Comparison of ENCODE assay signal across 8 cellular contexts in genomic region chr10:92593553-92594046, GRCh38. TPM values are rescaled to one million over a fixed set of nuclear protein-coding genes. Genes with fewer than 3 reads are reported as not detected.
A peak's percentile ranks its signal among the peaks of the same experiment; 100 is the strongest.
DNase-seq lines count a peak whose midpoint lies in the region; ATAC-seq and TF ChIP-seq lines count a peak whose summit lies in the region.

No MANE protein-coding gene starts in this region.

- H3K27ac ChIP-seq in heart left ventricle (peak overlapping the region in 3 of 12 donors; percentile 87 to 95 (median 93)), right lobe of liver (no peak overlapping the region), upper lobe of left lung (peak overlapping the region in 3 of 4 donors; percentile 90 to 95 (median 92))

- no peaks in the 10 kb centered on the region for H3K27me3 Mint-ChIP-seq in activated naive CD8-positive, alpha-beta T cell treated with anti-CD3 and anti-CD28 coated beads, Interleukin-2, amount 10 ng/mL, durations not matched to agents 7 days and 5 days

- peaks cover 21% of the 10 kb centered on the region for H3K36me3 Mint-ChIP-seq in activated naive CD8-positive, alpha-beta T cell treated with anti-CD3 and anti-CD28 coated beads, Interleukin-2, amount 10 ng/mL, durations not matched to agents 7 days and 5 days

- H3K4me1 ChIP-seq in heart left ventricle (peaks cover 0 to 29% (median 12%) of the 10 kb centered on the region in 12 donors), right lobe of liver (peaks cover 0 to 7% (median 0%) of the 10 kb centered on the region in 4 donors), upper lobe of left lung (peaks cover 13 to 26% (median 19%) of the 10 kb centered on the region in 4 donors)

- no peak for TF ChIP-seq CTCF in heart left ventricle (IDR thresholded peaks at IDR 0.05)
- no peak for TF ChIP-seq CTCF in right lobe of liver (IDR thresholded peaks at IDR 0.05)
- TF ChIP-seq CTCF in upper lobe of left lung (IDR thresholded peaks at IDR 0.05): no peak
- TF ChIP-seq CTCF in GM20000 (IDR thresholded peaks at IDR 0.05; ENCODE audit: extremely low read depth, missing control alignments): no peak

- H3K9me3 ChIP-seq in heart left ventricle (no peaks in the 10 kb centered on the region), right lobe of liver (no peaks in the 10 kb centered on the region), upper lobe of left lung (no peaks in the 10 kb centered on the region)

- 2 to 4% (median 3%) methylated on average over 8 of the region's 8 CpGs for WGBS in heart left ventricle, 4 donors
- 2% methylated on average over 8 of the region's 8 CpGs for WGBS in right lobe of liver (ENCODE audit: insufficient coverage, low coverage, low lambda C conversion rate, missing lambda C conversion rate)
- 2 to 4% methylated on average over 8 of the region's 8 CpGs for WGBS in upper lobe of left lung, 2 donors

- peak overlapping the region; percentile 97 for H3K4me3 Mint-ChIP-seq in activated naive CD8-positive, alpha-beta T cell treated with anti-CD3 and anti-CD28 coated beads, Interleukin-2, amount 10 ng/mL, durations not matched to agents 7 days and 5 days

- POLR2A ChIA-PET in activated naive CD8-positive, alpha-beta T cell treated with anti-CD3 and anti-CD28 coated beads, Interleukin-2, amount 10 ng/mL, durations not matched to agents 7 days and 5 days (lab: Charles Lee): interaction anchor here (1.0 kb wide), 2 partner anchors 10 to 20 kb away, joined by 3 read pairs; partner anchors contain the start of gene IDE

- peaks cover 41% of the 10 kb centered on the region for H3K4me1 Mint-ChIP-seq in activated naive CD8-positive, alpha-beta T cell treated with anti-CD3 and anti-CD28 coated beads, Interleukin-2, amount 10 ng/mL, durations not matched to agents 7 days and 5 days

- DNase-seq in heart left ventricle (no peak), Right ventricle myocardium inferior (ENCODE audit: missing footprints) (no peak), right lobe of liver (no peak), upper lobe of left lung (no peak), GM20000 (ENCODE audit: low spot score) (no peak), NCI-H524 (lab: John Stamatoyannopoulos, UW) (no peak)
- no peak for DNase-seq in activated naive CD8-positive, alpha-beta T cell treated with anti-CD3 and anti-CD28 coated beads, Interleukin-2, amount 10 ng/mL, durations not matched to agents 7 days and 5 days

- TF ChIP-seq EP300 in upper lobe of left lung (IDR thresholded peaks at IDR 0.05): no peak

- H3K36me3 ChIP-seq in heart left ventricle (no peaks in the 10 kb centered on the region), right lobe of liver (no peaks in the 10 kb centered on the region), upper lobe of left lung (no peaks in the 10 kb centered on the region)

- TF ChIP-seq POLR2A in heart left ventricle (IDR thresholded peaks at IDR 0.05): no peak
- no peak for TF ChIP-seq POLR2A in right lobe of liver (IDR thresholded peaks at IDR 0.05)
- TF ChIP-seq POLR2A in upper lobe of left lung (IDR thresholded peaks at IDR 0.05): no peak

- intact Hi-C loops in heart left ventricle (cut with DNase I) (loop anchor here in 4 of 10 donors (5.0 to 10.0 kb wide), 5 partner anchors 99 to 291 kb away; partner anchors contain the start of gene EXOC6 (in 3 of the 4)), Right ventricle myocardium inferior (cut with DNase I) (loop anchor here (5.0 kb wide), 3 partner anchors 99 to 289 kb away; no protein-coding TSS in a partner anchor), right lobe of liver (cut with DNase I) (no loop called here)

- peak overlapping the region; percentile 99 for H3K27ac Mint-ChIP-seq in activated naive CD8-positive, alpha-beta T cell treated with anti-CD3 and anti-CD28 coated beads, Interleukin-2, amount 10 ng/mL, durations not matched to agents 7 days and 5 days

- H3K4me3 ChIP-seq in heart left ventricle: peak overlapping the region; percentile 35 to 94 (median 69)
- H3K4me3 ChIP-seq in right lobe of liver: peak overlapping the region; percentile 62 to 74 (median 71)
- H3K4me3 ChIP-seq in upper lobe of left lung: peak overlapping the region in 3 of 4 donors; percentile 77 to 95 (median 83)

- ATAC-seq in heart left ventricle (no peak), Right ventricle myocardium inferior (no peak), right lobe of liver (no peak), upper lobe of left lung (ENCODE audit: low FRiP score in 2 of 2) (no peak), GM21717 (IDR thresholded peaks at IDR 0.05; ENCODE audit: unreplicated experiment) (no peak)
- no peak for ATAC-seq in activated naive CD8-positive, alpha-beta T cell treated with anti-CD3 and anti-CD28 coated beads, Interleukin-2, amount 10 ng/mL, durations not matched to agents 7 days and 5 days (ENCODE audit: low read depth)

- H3K9me3 Mint-ChIP-seq in activated naive CD8-positive, alpha-beta T cell treated with anti-CD3 and anti-CD28 coated beads, Interleukin-2, amount 10 ng/mL, durations not matched to agents 7 days and 5 days: no peaks in the 10 kb centered on the region

- no peaks in the 10 kb centered on the region for H3K27me3 ChIP-seq in heart left ventricle
- H3K27me3 ChIP-seq in right lobe of liver: no peaks in the 10 kb centered on the region
- H3K27me3 ChIP-seq in upper lobe of left lung: no peaks in the 10 kb centered on the region

RNA-seq across cellular contexts. Expression of gene KIF11, which starts 0.7 kb away (rescaled TPM):
- total RNA-seq in heart left ventricle (1 to 10 TPM in 3 of 9 donors, under 1 TPM in 6; 0.13 to 7.0 (median 0.76) TPM), Right ventricle myocardium inferior (1.1 TPM), right lobe of liver (1 to 10 TPM in 1 of 6 experiments, under 1 TPM in 5; 0.35 to 1.4 (median 0.83) TPM), upper lobe of left lung (1 to 10 TPM in 4 of 6 donors, under 1 TPM in 2; under 0.01 to 2.4 (median 1.6) TPM)
- under 1 TPM; 0.11 to 0.29 TPM for polyA plus RNA-seq in heart left ventricle
- total RNA-seq in activated naive CD8-positive, alpha-beta T cell treated with anti-CD3 and anti-CD28 coated beads, Interleukin-2, amount 10 ng/mL, durations not matched to agents 7 days and 5 days: 10 to 100 TPM; 53.7 to 55.2 TPM

RNA-seq across cellular contexts. Expression of gene IDE, which starts 19.7 kb away (rescaled TPM):
- total RNA-seq in heart left ventricle: 10 to 100 TPM; 24.6 to 51.3 (median 47.0) TPM
- 10 to 100 TPM; 11.7 to 14.9 TPM for polyA plus RNA-seq in heart left ventricle
- total RNA-seq in Right ventricle myocardium inferior: 49.9 TPM
- 10 to 100 TPM; 17.9 to 18.2 TPM for total RNA-seq in activated naive CD8-positive, alpha-beta T cell treated with anti-CD3 and anti-CD28 coated beads, Interleukin-2, amount 10 ng/mL, durations not matched to agents 7 days and 5 days
- total RNA-seq in right lobe of liver: 10 to 100 TPM; 25.6 to 31.4 (median 29.2) TPM
- total RNA-seq in upper lobe of left lung: 10 to 100 TPM; 12.4 to 38.4 (median 27.1) TPM

Comparison
In these comparisons a context has a peak if more than half of its experiments do, and no peak if none do; other contexts are left out.
1. H3K27ac ChIP-seq: peak in upper lobe of left lung (3 of 4); none in right lobe of liver (0 of 3).
2. RNA of gene KIF11, which starts 0.7 kb away (total RNA-seq): 53.7 to 55.2 TPM in activated naive CD8-positive, alpha-beta T cell treated with anti-CD3 and anti-CD28 coated beads, Interleukin-2, amount 10 ng/mL, durations not matched to agents 7 days and 5 days; under 0.01 to 2.4 TPM in upper lobe of left lung, 1.1 TPM in Right ventricle myocardium inferior (single experiment), 0.35 to 1.4 TPM in right lobe of liver and 0.13 to 7.0 TPM in heart left ventricle; every median in the first group is over 4 times any median in the second.
3. Peak in every context shown above with its lines, with median percentiles within 50 percentile points of each other: H3K4me3 ChIP-seq.